In genomic region chr15:88257311-88257901, GRCh38 we compare ENCODE assay signal across 7 cellular contexts. TPM values are rescaled to one million over a fixed set of nuclear protein-coding genes. Genes with fewer than 3 reads are reported as not detected.
DNase-seq lines count a peak whose midpoint lies in the region; ATAC-seq and TF ChIP-seq lines count a peak whose summit lies in the region.

No MANE protein-coding gene starts in this region.

- no peak overlapping the region for H3K9ac ChIP-seq in smooth muscle cell (ENCODE audit: low read depth)

- H4K20me1 ChIP-seq in GM23338 (replicated peaks; ENCODE audit: insufficient read depth) = no peaks in the 10 kb centered on the region; the same call in 1 of the 2 replicates
- no peaks in the 10 kb centered on the region for H4K20me1 ChIP-seq in smooth muscle cell (ENCODE audit: low read depth)

- H3K36me3 ChIP-seq in GM23338 (ENCODE audit: insufficient read depth) = no peaks in the 10 kb centered on the region
- no peaks in the 10 kb centered on the region for H3K36me3 ChIP-seq in smooth muscle cell (ENCODE audit: low read depth)
- H3K36me3 ChIP-seq in Caco-2 (ENCODE audit: control insufficient read depth, insufficient read depth, low read length) = no peaks in the 10 kb centered on the region

- CTCF ChIA-PET in activated CD8-positive, alpha-beta T cell treated with anti-CD3 and anti-CD28 coated beads for 36 hours (lab: Charles Lee) = interaction anchor here (0.7 to 1.0 kb wide), 3 partner anchors 10 to 90 kb away, joined by 3 read pairs; no protein-coding TSS in a partner anchor
- CTCF ChIA-PET in Caco-2 (lab: Charles Lee) = interaction anchor here (0.7 to 1.0 kb wide), 2 partner anchors 74 to 193 kb away, joined by 3 read pairs; no protein-coding TSS in a partner anchor

- H3K27ac ChIP-seq in GM23338 (ENCODE audit: low read depth) (0 out of 2 replicates have a peak overlapping the region, but pooled peaks have one; percentile 15), smooth muscle cell (ENCODE audit: low read depth) (no peak overlapping the region)

- peaks cover 6% of the 10 kb centered on the region; the same call in 1 of the 2 replicates for H3K9me2 ChIP-seq in GM23338 (ENCODE audit: insufficient read depth)

- DNase-seq in GM23338 (ENCODE audit: low spot score) (peak; percentile 45), hypothalamus (lab: John Stamatoyannopoulos, UW) (peak in 41 of 51 donors; percentile 9 to 91 (median 63)), smooth muscle cell (lab: John Stamatoyannopoulos, UW; ENCODE audit: unreplicated experiment) (no peak), DMS53 treated with DMSO at 0.1 percent for 48 hours (lab: John Stamatoyannopoulos, UW; ENCODE audit: unreplicated experiment) (no peak), Caco-2 (no peak)
- DNase-seq in activated CD8-positive, alpha-beta T cell treated with anti-CD3 and anti-CD28 coated beads for 36 hours = peak; percentile 49

- H3K4me2 ChIP-seq in GM23338 (peak overlapping the region; percentile 99), smooth muscle cell (peak overlapping the region; percentile 85)

- H3K4me3 ChIP-seq in GM23338 (peak overlapping the region; percentile 98), smooth muscle cell (peak overlapping the region; percentile 54), Caco-2 (ENCODE audit: low read depth, low read length) (no peak overlapping the region)

- H3K27me3 ChIP-seq in GM23338 (ENCODE audit: insufficient read depth) (peaks cover 50% of the 10 kb centered on the region), smooth muscle cell (ENCODE audit: low read depth) (peaks cover 66% of the 10 kb centered on the region), Caco-2 (replicated peaks; ENCODE audit: control insufficient read depth, insufficient read depth, low read length) (no peaks in the 10 kb centered on the region)

- H3K27ac Mint-ChIP-seq in GM23338 (peak overlapping the region; percentile 88; the same call in 1 of the 2 replicates), Caco-2 (ENCODE audit: unreplicated experiment) (no peak overlapping the region)
- H3K27ac Mint-ChIP-seq in activated CD8-positive, alpha-beta T cell treated with anti-CD3 and anti-CD28 coated beads for 36 hours = no peak overlapping the region

- no TSS peak for BruUV-seq in Caco-2 (replicated peaks; lab: Mats Ljungman, UMichigan)

- no peaks in the 10 kb centered on the region for H3F3A ChIP-seq in GM23338 (replicated peaks; ENCODE audit: low read depth)
- no peaks in the 10 kb centered on the region for H3F3A ChIP-seq in smooth muscle cell (ENCODE audit: low read depth)

- H3K27me3 Mint-ChIP-seq in GM23338 (ENCODE audit: insufficient read depth, low read depth, poor library complexity) (peaks cover 42% of the 10 kb centered on the region), Caco-2 (ENCODE audit: insufficient read depth, unreplicated experiment) (peaks cover 11% of the 10 kb centered on the region)
- peaks cover 61% of the 10 kb centered on the region for H3K27me3 Mint-ChIP-seq in activated CD8-positive, alpha-beta T cell treated with anti-CD3 and anti-CD28 coated beads for 36 hours

- H3K4me1 Mint-ChIP-seq in GM23338 (peaks cover 16% of the 10 kb centered on the region; the same call in 2 of the 3 replicates), Caco-2 (ENCODE audit: low read depth, unreplicated experiment) (no peaks in the 10 kb centered on the region)
- peaks cover 19% of the 10 kb centered on the region for H3K4me1 Mint-ChIP-seq in activated CD8-positive, alpha-beta T cell treated with anti-CD3 and anti-CD28 coated beads for 36 hours (ENCODE audit: low read depth)

- peaks cover 3% of the 10 kb centered on the region; the same call in 1 of the 3 replicates for H3K36me3 Mint-ChIP-seq in GM23338 (ENCODE audit: low read depth)
- no peaks in the 10 kb centered on the region for H3K36me3 Mint-ChIP-seq in activated CD8-positive, alpha-beta T cell treated with anti-CD3 and anti-CD28 coated beads for 36 hours (ENCODE audit: low read depth)
- H3K36me3 Mint-ChIP-seq in Caco-2 (ENCODE audit: insufficient read depth, unreplicated experiment) = no peaks in the 10 kb centered on the region

- H3K4me3 Mint-ChIP-seq in GM23338 (peak overlapping the region; percentile 100), Caco-2 (ENCODE audit: unreplicated experiment) (no peak overlapping the region)
- H3K4me3 Mint-ChIP-seq in activated CD8-positive, alpha-beta T cell treated with anti-CD3 and anti-CD28 coated beads for 36 hours = peak overlapping the region; percentile 66

- H3K79me2 ChIP-seq in GM23338 (replicated peaks; ENCODE audit: insufficient read depth) (no peaks in the 10 kb centered on the region), smooth muscle cell (ENCODE audit: low read depth) (no peaks in the 10 kb centered on the region)

- H2AFZ ChIP-seq in GM23338 (peak overlapping the region; percentile 97), smooth muscle cell (ENCODE audit: low read depth) (no peak overlapping the region)

- no peak for TF ChIP-seq CTCF in GM23338 (conservative IDR thresholded peaks at IDR 0.05; ENCODE audit: low read depth in 2 of 2)
- TF ChIP-seq CTCF in activated CD8-positive, alpha-beta T cell treated with anti-CD3 and anti-CD28 coated beads for 36 hours (IDR thresholded peaks at IDR 0.05) = no peak
- TF ChIP-seq CTCF in smooth muscle cell (IDR thresholded peaks at IDR 0.05; ENCODE audit: borderline replicate concordance, insufficient read depth, poor library complexity, severe bottlenecking) = no peak
- TF ChIP-seq CTCF in Caco-2 (IDR thresholded peaks at IDR 0.05; ENCODE audit: insufficient read depth in 1 of 2, low read depth in 1 of 2, low read length in 1 of 2, severe bottlenecking in 1 of 2, unreplicated experiment in 1 of 2) = no peak

- no peaks in the 10 kb centered on the region for H3K9me3 ChIP-seq in smooth muscle cell (replicated peaks; ENCODE audit: low read depth)
- no peaks in the 10 kb centered on the region for H3K9me3 ChIP-seq in Caco-2

- POLR2A ChIA-PET in activated CD8-positive, alpha-beta T cell treated with anti-CD3 and anti-CD28 coated beads for 36 hours (lab: Charles Lee) = no interaction called here
- POLR2A ChIA-PET in Caco-2 (lab: Charles Lee) = no interaction called here

- H3K9me3 Mint-ChIP-seq in GM23338 (no peaks in the 10 kb centered on the region; the same call in 2 of the 3 replicates), Caco-2 (ENCODE audit: unreplicated experiment) (no peaks in the 10 kb centered on the region)
- no peaks in the 10 kb centered on the region for H3K9me3 Mint-ChIP-seq in activated CD8-positive, alpha-beta T cell treated with anti-CD3 and anti-CD28 coated beads for 36 hours

- ATAC-seq in GM23338 = peak; percentile 15
- ATAC-seq in activated CD8-positive, alpha-beta T cell treated with anti-CD3 and anti-CD28 coated beads for 36 hours = peak; percentile 66
- no peak for ATAC-seq in HG03196 (IDR thresholded peaks at IDR 0.05; ENCODE audit: unreplicated experiment)

- H3K4me1 ChIP-seq in GM23338 (ENCODE audit: insufficient read depth) (peaks cover 10% of the 10 kb centered on the region; the same call in 1 of the 2 replicates), smooth muscle cell (ENCODE audit: low read depth) (peaks cover 5% of the 10 kb centered on the region), Caco-2 (no peaks in the 10 kb centered on the region)

- intact Hi-C loops in activated CD8-positive, alpha-beta T cell treated with anti-CD3 and anti-CD28 coated beads for 36 hours (cut with micrococcal nuclease) = no loop called here
- intact Hi-C loops in Caco-2 (cut with micrococcal nuclease; ENCODE audit: unreplicated experiment) = no loop called here

- WGBS in smooth muscle cell (ENCODE audit: low lambda C conversion rate) = 2% methylated on average over 34 of the region's 42 CpGs

TF ChIP-seq in GM23338, 12 proteins besides CTCF, POLR2A, EP300 and RAD21 (continues in another document):
- no peak for TF ChIP-seq ETS1 (IDR thresholded peaks at IDR 0.05)
- no peak for TF ChIP-seq NANOG (IDR thresholded peaks at IDR 0.05; ENCODE audit: borderline replicate concordance)
- no peak for TF ChIP-seq POLR2AphosphoS5 (IDR thresholded peaks at IDR 0.05; ENCODE audit: low read depth)
- peak; percentile 39 for TF ChIP-seq EZH2 (IDR thresholded peaks at IDR 0.05; ENCODE audit: low read depth, unreplicated experiment)
- TF ChIP-seq STAT1 (IDR thresholded peaks at IDR 0.05; ENCODE audit: unreplicated experiment) = no peak
- no peak for TF ChIP-seq EZH2phosphoT487 (IDR thresholded peaks at IDR 0.05; ENCODE audit: unreplicated experiment)

RNA-seq across cellular contexts. Expression of gene NTRK3, which starts 0.9 kb away (rescaled TPM):
- 3.1 and 5.4 TPM in 2 replicates for total RNA-seq in GM23338 (2014; rRNA removed; shearing (Covaris generic))
- polyA plus RNA-seq in GM23338 (2016; fragmentation: Nextera tagmentation; extraction: Ambion mirVana) (4.0 and 5.3 TPM in 2 replicates), smooth muscle cell (3.5 TPM in 2 replicates)
- not detected for total RNA-seq in activated CD8-positive, alpha-beta T cell treated with anti-CD3 and anti-CD28 coated beads for 36 hours
- total RNA-seq in smooth muscle cell (3.3 and 3.6 TPM in 2 replicates), Caco-2 (2022) (not detected in 2 replicates)

Comparison
In these comparisons a context has a peak if more than half of its experiments do, and no peak if none do; other contexts are left out.
1. DNase-seq: peak in GM23338 (single experiment), activated CD8-positive, alpha-beta T cell treated with anti-CD3 and anti-CD28 coated beads for 36 hours (single experiment) and hypothalamus (41 of 51); none in smooth muscle cell (single experiment), DMS53 treated with DMSO at 0.1 percent for 48 hours (single experiment) and Caco-2 (0 of 2).